ENCODE assay signal across 8 cellular contexts in the genomic region with DNA sequence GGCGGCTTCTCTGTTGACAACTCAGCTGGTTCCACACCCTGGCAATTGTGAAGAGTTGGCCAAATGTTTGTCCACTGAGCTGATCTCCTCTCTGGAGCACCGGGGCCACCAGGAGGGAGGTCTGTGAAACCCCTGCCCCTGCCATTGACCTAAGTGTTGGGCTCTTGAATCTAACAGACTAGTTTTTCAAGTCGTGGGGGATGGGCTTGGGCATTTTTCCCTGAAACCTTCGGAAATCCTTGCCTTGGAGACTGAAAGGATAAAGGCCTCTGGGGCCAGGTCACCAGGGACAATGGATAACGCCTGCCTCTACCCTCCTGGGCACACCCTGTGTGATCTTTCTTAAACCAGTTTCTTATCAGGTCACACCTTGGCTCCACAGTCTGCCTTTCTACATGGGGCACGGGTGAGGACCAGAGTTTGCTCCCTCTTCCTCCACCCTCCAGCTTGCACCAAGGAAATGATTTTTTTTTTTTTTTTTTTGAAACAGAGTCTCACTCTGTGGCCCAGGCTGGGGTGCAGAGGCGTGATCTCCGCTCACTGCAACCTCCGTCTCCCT. TPM values are rescaled to one million over a fixed set of nuclear protein-coding genes. Genes with fewer than 3 reads are reported as not detected.
DNase-seq lines count a peak whose midpoint lies in the region; ATAC-seq and TF ChIP-seq lines count a peak whose summit lies in the region.

No MANE protein-coding gene starts in this region.

- H3K4me1 ChIP-seq in iPS-20b (ENCODE audit: insufficient read depth, low read length) (peaks cover 21% of the 10 kb centered on the region; the same call in 1 of the 2 replicates), stomach (peaks cover 22 to 69% (median 55%) of the 10 kb centered on the region in 4 donors)

- peak overlapping the region; percentile 85 for H3K9ac ChIP-seq in iPS-20b (ENCODE audit: low read depth, low read length)

- H3K4me1 Mint-ChIP-seq in activated T-helper 17 cell treated with anti-CD3 and anti-CD28 coated beads, Interleukin-2, amount 50 U/mL, for 72 hours, result peaks cover 24% of the 10 kb centered on the region

- H3K9me3 Mint-ChIP-seq in activated T-helper 17 cell treated with anti-CD3 and anti-CD28 coated beads, Interleukin-2, amount 50 U/mL, for 72 hours, result no peaks in the 10 kb centered on the region

- peak overlapping the region; percentile 7 for H3K27ac ChIP-seq in iPS-20b (ENCODE audit: low read length)
- H3K27ac ChIP-seq in stomach, result peak overlapping the region; percentile 83 to 87 (median 86)

- H3K27ac Mint-ChIP-seq in activated T-helper 17 cell treated with anti-CD3 and anti-CD28 coated beads, Interleukin-2, amount 50 U/mL, for 72 hours, result peak overlapping the region; percentile 98

- TF ChIP-seq EP300 in stomach (IDR thresholded peaks at IDR 0.05), result no peak

- peaks cover 14% of the 10 kb centered on the region for H3K36me3 ChIP-seq in iPS-20b (ENCODE audit: insufficient read depth, low read depth, low read length)
- peaks cover 0 to 40% (median 29%) of the 10 kb centered on the region in 4 donors for H3K36me3 ChIP-seq in stomach

- H3K4me3 Mint-ChIP-seq in activated T-helper 17 cell treated with anti-CD3 and anti-CD28 coated beads, Interleukin-2, amount 50 U/mL, for 72 hours, result peak overlapping the region; percentile 98

- H3K4me3 ChIP-seq in iPS-20b (ENCODE audit: low read length), result peak overlapping the region; percentile 72
- H3K4me3 ChIP-seq in stomach, result peak overlapping the region; percentile 76 to 97 (median 78)

- intact Hi-C loops in stomach (cut with DNase I; ENCODE audit: low total_unique reads), result no loop called here

- no peaks in the 10 kb centered on the region for H3K27me3 Mint-ChIP-seq in activated T-helper 17 cell treated with anti-CD3 and anti-CD28 coated beads, Interleukin-2, amount 50 U/mL, for 72 hours

- peak; percentile 46 for DNase-seq in DMS53 (lab: John Stamatoyannopoulos, UW)
- no peak for DNase-seq in DMS53 treated with DMSO at 0.1 percent for 48 hours (lab: John Stamatoyannopoulos, UW; ENCODE audit: unreplicated experiment)
- peak; percentile 52 for DNase-seq in stomach
- no peak for DNase-seq in NCI-H526 treated with DMSO at 0.1 percent for 48 hours (lab: John Stamatoyannopoulos, UW)
- no peak for DNase-seq in cortex of kidney (lab: John Stamatoyannopoulos, UW)

- H3K9me3 ChIP-seq in iPS-20b (ENCODE audit: insufficient read depth, low read depth, low read length) (no peaks in the 10 kb centered on the region), stomach (no peaks in the 10 kb centered on the region)

- ATAC-seq in activated T-helper 17 cell treated with anti-CD3 and anti-CD28 coated beads, Interleukin-2, amount 50 U/mL, for 72 hours (replicated peaks), result no peak
- ATAC-seq in GM21786 (IDR thresholded peaks at IDR 0.05; ENCODE audit: unreplicated experiment), result no peak

- H3K27me3 ChIP-seq in iPS-20b (ENCODE audit: insufficient read depth, low read length) (peaks cover 5% of the 10 kb centered on the region; the same call in 1 of the 2 replicates), stomach (no peaks in the 10 kb centered on the region)

- peaks cover 50% of the 10 kb centered on the region for H3K36me3 Mint-ChIP-seq in activated T-helper 17 cell treated with anti-CD3 and anti-CD28 coated beads, Interleukin-2, amount 50 U/mL, for 72 hours (ENCODE audit: low read depth)

- whole genome bisulfite sequencing in stomach, 5 donors, result 13 to 27% (median 17%) methylated on average over 8 to 9 of the region's 9 CpGs

- TF ChIP-seq CTCF in stomach (IDR thresholded peaks at IDR 0.05), result no peak

- TF ChIP-seq POLR2A in stomach (IDR thresholded peaks at IDR 0.05), result no peak

RNA-seq across cellular contexts. Expression of a gene that starts 0.9 kb away (rescaled TPM):
- 10 to 100 TPM; 56.9 to 57.2 TPM for total RNA-seq in activated T-helper 17 cell treated with anti-CD3 and anti-CD28 coated beads, Interleukin-2, amount 50 U/mL, for 72 hours
- total RNA-seq in stomach, result 100 to 1,000 TPM in 1 of 5 donors, 10 to 100 TPM in 2, 1 to 10 TPM in 2; 1.8 to 107 (median 11.2) TPM
- polyA plus RNA-seq in stomach, result 10 to 100 TPM; 28.2 to 44.3 (median 36.0) TPM

RNA-seq across cellular contexts. Expression of a gene that starts 3.7 kb away (rescaled TPM):
- 10 to 100 TPM in 1 of 2 donors, 1 to 10 TPM in 1; 6.7 to 11.6 TPM for total RNA-seq in activated T-helper 17 cell treated with anti-CD3 and anti-CD28 coated beads, Interleukin-2, amount 50 U/mL, for 72 hours
- total RNA-seq in stomach, result 10 to 100 TPM in 2 of 5 donors, 1 to 10 TPM in 1, under 1 TPM in 1, not detected in 1; 0.45 to 13.4 (median 7.4) TPM
- 1 to 10 TPM; 2.7 to 7.0 (median 5.0) TPM for polyA plus RNA-seq in stomach

RNA-seq across cellular contexts. Expression of a gene that starts 13.0 kb away (rescaled TPM):
- total RNA-seq in activated T-helper 17 cell treated with anti-CD3 and anti-CD28 coated beads, Interleukin-2, amount 50 U/mL, for 72 hours, result 10 to 100 TPM; 19.8 to 27.7 TPM
- 100 to 1,000 TPM in 1 of 5 donors, 10 to 100 TPM in 4; 25.7 to 268 (median 55.4) TPM for total RNA-seq in stomach
- polyA plus RNA-seq in stomach, result 10 to 100 TPM; 32.4 to 95.8 (median 39.7) TPM

RNA-seq across cellular contexts. Expression of a gene that starts 41.1 kb away (rescaled TPM):
- 10 to 100 TPM; 87.5 TPM for total RNA-seq in activated T-helper 17 cell treated with anti-CD3 and anti-CD28 coated beads, Interleukin-2, amount 50 U/mL, for 72 hours
- 100 to 1,000 TPM in 3 of 5 donors, 10 to 100 TPM in 2; 27.0 to 491 (median 274) TPM for total RNA-seq in stomach
- 100 to 1,000 TPM in 1 of 3 donors, 10 to 100 TPM in 2; 47.7 to 131 (median 86.6) TPM for polyA plus RNA-seq in stomach

Comparison
In these comparisons a context has a peak if more than half of its experiments do, and no peak if none do; other contexts are left out.
1. DNase-seq: peak in DMS53 (single experiment) and stomach (single experiment); none in DMS53 treated with DMSO at 0.1 percent for 48 hours (single experiment), NCI-H526 treated with DMSO at 0.1 percent for 48 hours (single experiment) and cortex of kidney (single experiment).